ENCODE assay signal across 8 cellular contexts in genomic region chr17:41667280-41668008, GRCh38. TPM values are rescaled to one million over a fixed set of nuclear protein-coding genes. Genes with fewer than 3 reads are reported as not detected.
DNase-seq lines count a peak whose midpoint lies in the region; ATAC-seq and TF ChIP-seq lines count a peak whose summit lies in the region.

No MANE protein-coding gene starts in this region.

- peak overlapping the region; percentile 78 to 90 (median 82) for H3K27ac ChIP-seq in body of pancreas

- TF ChIP-seq CTCF in body of pancreas (IDR thresholded peaks at IDR 0.05) = no peak
- no peak for TF ChIP-seq CTCF in nephron (IDR thresholded peaks at IDR 0.05; ENCODE audit: unreplicated experiment in 3 of 3)

- peaks cover 19% of the 10 kb centered on the region for H3K4me1 Mint-ChIP-seq in nephron

- DNase-seq in D341Med (ENCODE audit: low spot score) = peak; percentile 36
- peak; percentile 49 for DNase-seq in KBM-7
- DNase-seq in body of pancreas = no peak
- no peak for DNase-seq in GM19240 (ENCODE audit: insufficient read length, low spot score)
- no peak for DNase-seq in HUDEP-2 (lab: John Stamatoyannopoulos, UW; ENCODE audit: unreplicated experiment in 76 of 76)
- DNase-seq in activated CD8-positive, alpha-beta memory T cell treated with anti-CD3 and anti-CD28 coated beads, Interleukin-2, amount 50 U/mL, for 4 hours = no peak

- H3K4me3 ChIP-seq in body of pancreas = no peak overlapping the region

- H3K27me3 Mint-ChIP-seq in nephron (ENCODE audit: low read depth) = peaks cover 17% of the 10 kb centered on the region

- no peak for TF ChIP-seq POLR2A in body of pancreas (IDR thresholded peaks at IDR 0.05)

- peaks cover 21% of the 10 kb centered on the region for H3K4me1 ChIP-seq in body of pancreas

- H3K27me3 ChIP-seq in body of pancreas = no peaks in the 10 kb centered on the region

- peak overlapping the region; percentile 81 to 84 (median 83) for H3K4me3 Mint-ChIP-seq in nephron

- no peaks in the 10 kb centered on the region for H3K9me3 Mint-ChIP-seq in nephron

- H3K9me3 ChIP-seq in body of pancreas = no peaks in the 10 kb centered on the region

- H3K27ac Mint-ChIP-seq in nephron = peak overlapping the region in 2 of 3 experiments; percentile 52 to 63

- no peak for ATAC-seq in body of pancreas
- ATAC-seq in HG03097 (IDR thresholded peaks at IDR 0.05; ENCODE audit: low FRiP score, unreplicated experiment) = no peak

- H3K36me3 ChIP-seq in body of pancreas (replicated peaks in 1 of 2; ENCODE audit: insufficient read depth in 1 of 2, low read depth in 2 of 2) = no peaks in the 10 kb centered on the region

- intact Hi-C loops in body of pancreas (cut with DNase I) = no loop called here

- WGBS in body of pancreas, 2 donors = 39 to 67% methylated on average over 15 to 23 of the region's 23 CpGs

- no peaks in the 10 kb centered on the region for H3K36me3 Mint-ChIP-seq in nephron (ENCODE audit: low read depth)

- in situ Hi-C loops in KBM-7 (cut with MboI; ENCODE audit: low pct_unique_long_range_greater_than_20kb, low sequenced_read_pairs) = no loop called here

RNA-seq across cellular contexts. Expression of gene EIF1, which starts 21.2 kb away (rescaled TPM):
- 100 to 1,000 TPM in 1 of 2 donors, 10 to 100 TPM in 1; 99.5 to 120 TPM for total RNA-seq in body of pancreas

RNA-seq across cellular contexts. Expression of gene KRT17, which starts 43.1 kb away (rescaled TPM):
- 1 to 10 TPM; 4.4 to 5.9 TPM for total RNA-seq in body of pancreas

RNA-seq across cellular contexts. Expression of gene GAST, which starts 44.7 kb away (rescaled TPM):
- not detected for total RNA-seq in body of pancreas

RNA-seq across cellular contexts. Expression of gene KRT16, which starts 54.9 kb away (rescaled TPM):
- 1 to 10 TPM; 1.6 to 4.2 TPM for total RNA-seq in body of pancreas

Comparison
In these comparisons a context has a peak if more than half of its experiments do, and no peak if none do; other contexts are left out.
1. DNase-seq: peak in D341Med (single experiment) and KBM-7 (single experiment); none in body of pancreas (0 of 4), GM19240 (single experiment), HUDEP-2 (0 of 76) and activated CD8-positive, alpha-beta memory T cell treated with anti-CD3 and anti-CD28 coated beads, Interleukin-2, amount 50 U/mL, for 4 hours (single experiment).